18 cellular contexts compared by ENCODE assay signal in genomic region chr4:85569730-85570299, GRCh38.
DNase-seq lines count a peak whose midpoint lies in the region; ATAC-seq and TF ChIP-seq lines count a peak whose summit lies in the region.
"Had no signal": no experiment of that assay in that cellular context is flagged by ENCODE, and none has a peak within 500 bp of the region (broad histone marks: within the 10 kb centered on the region; RNA-seq: fewer than 3 reads in every experiment).

No MANE protein-coding gene starts in this region.

- peak; percentile 49 for ATAC-seq in GM18870 (IDR thresholded peaks at IDR 0.05; ENCODE audit: unreplicated experiment)
- peak; percentile 65 for ATAC-seq in HG02571 (IDR thresholded peaks at IDR 0.05; ENCODE audit: unreplicated experiment)
- ATAC-seq: left colon had no signal

- no peaks in the 10 kb centered on the region for H3K79me1 ChIP-seq in trophoblast cell (ENCODE audit: low read length)

- no peaks in the 10 kb centered on the region for H3K27me3 ChIP-seq in trophoblast cell (ENCODE audit: insufficient read depth, low read length)
- H3K27me3 ChIP-seq: BLaER1 treated with 17β-estradiol and CSF1 and Interleukin-3, amounts not matched to agents 10 nM and 100 nM; Peyer's patch had no signal

- H2BK5ac ChIP-seq in trophoblast cell (ENCODE audit: low read depth, low read length, poor library complexity), result no peak overlapping the region

- H3K4me3 ChIP-seq in trophoblast cell (ENCODE audit: low read depth, low read length), result no peak overlapping the region
- H3K4me3 ChIP-seq: BLaER1 treated with 17β-estradiol and CSF1 and Interleukin-3, amounts not matched to agents 10 nM and 100 nM; Peyer's patch had no signal

- peaks cover 10% of the 10 kb centered on the region for H3K36me3 Mint-ChIP-seq in IgD-negative memory B cell
- no peaks in the 10 kb centered on the region for H3K36me3 Mint-ChIP-seq in type B pancreatic cell
- H3K36me3 Mint-ChIP-seq: activated naive CD8-positive, alpha-beta T cell treated with anti-CD3 and anti-CD28 coated beads for 36 hours had no signal

- TF ChIP-seq CTCF in type B pancreatic cell (conservative IDR thresholded peaks at IDR 0.05), result no peak

- no peak overlapping the region for H3K4me2 ChIP-seq in trophoblast cell (ENCODE audit: low read length)
- H3K4me2 ChIP-seq: BLaER1 treated with 17β-estradiol and CSF1 and Interleukin-3, amounts not matched to agents 10 nM and 100 nM had no signal

- H3K27ac Mint-ChIP-seq in IgD-negative memory B cell (peak overlapping the region in 2 of 3 donors; percentile 24 to 62), type B pancreatic cell (no peak overlapping the region)

- no peak for DNase-seq in trophoblast cell
- no peak for DNase-seq in type B pancreatic cell (ENCODE audit: extremely low spot score, unreplicated experiment)
- DNase-seq in NK-92 treated with Interleukin-12 subunit alpha and Interleukin-12 subunit beta, amount 100 ng/mL, for 24 hours (lab: John Stamatoyannopoulos, UW), result no peak
- no peak for DNase-seq in DMS114 treated with DMSO at 0.1 percent for 48 hours (lab: John Stamatoyannopoulos, UW; ENCODE audit: unreplicated experiment)
- no peak for DNase-seq in NCI-H774 (lab: John Stamatoyannopoulos, UW)
- DNase-seq: activated CD4-positive, alpha-beta T cell treated with anti-CD3 and anti-CD28 coated beads for 1 hour; activated naive CD8-positive, alpha-beta T cell treated with anti-CD3 and anti-CD28 coated beads for 36 hours; EL; GOT3; left colon; NCI-H1092 treated with DMSO at 0.1 percent for 48 hours; NCI-H345; Peyer's patch; stimulated activated CD4-positive, alpha-beta T cell treated with anti-CD3 and anti-CD28 coated beads, Interleukin-1b, Interleukin-23, amount 100 ng/mL, for 48 hours had no signal

- H4K91ac ChIP-seq in trophoblast cell (ENCODE audit: low read depth, low read length), result no peak overlapping the region

- no peaks in the 10 kb centered on the region for H3K4me1 ChIP-seq in trophoblast cell (ENCODE audit: control insufficient read depth in 1 of 2, insufficient read depth in 2 of 2, low read length in 2 of 2)
- H3K4me1 ChIP-seq: Peyer's patch had no signal

- no peak overlapping the region for H4K12ac ChIP-seq in trophoblast cell (ENCODE audit: low read depth, low read length)

- H3K27me3 Mint-ChIP-seq in IgD-negative memory B cell, result no peaks in the 10 kb centered on the region
- H3K27me3 Mint-ChIP-seq in type B pancreatic cell, result no peaks in the 10 kb centered on the region
- H3K27me3 Mint-ChIP-seq: activated naive CD8-positive, alpha-beta T cell treated with anti-CD3 and anti-CD28 coated beads for 36 hours had no signal

- H3K79me2 ChIP-seq in trophoblast cell (ENCODE audit: control insufficient read depth, insufficient read depth, low read length, poor library complexity), result no peaks in the 10 kb centered on the region

- peak overlapping the region; percentile 77 for H3K23ac ChIP-seq in trophoblast cell (ENCODE audit: low read length)

- no peaks in the 10 kb centered on the region for H3K9me3 Mint-ChIP-seq in IgD-negative memory B cell
- H3K9me3 Mint-ChIP-seq in type B pancreatic cell, result no peaks in the 10 kb centered on the region
- H3K9me3 Mint-ChIP-seq: activated naive CD8-positive, alpha-beta T cell treated with anti-CD3 and anti-CD28 coated beads for 36 hours had no signal

- no peak overlapping the region for H3K27ac ChIP-seq in trophoblast cell (ENCODE audit: low read depth, low read length)
- H3K27ac ChIP-seq: BLaER1 treated with 17β-estradiol and CSF1 and Interleukin-3, amounts not matched to agents 10 nM and 100 nM; Peyer's patch had no signal

- H3K9me3 ChIP-seq in trophoblast cell (ENCODE audit: insufficient read depth, low read depth, low read length), result no peaks in the 10 kb centered on the region
- H3K9me3 ChIP-seq: BLaER1 treated with 17β-estradiol and CSF1 and Interleukin-3, amounts not matched to agents 10 nM and 100 nM; Peyer's patch had no signal

- H2AFZ ChIP-seq in trophoblast cell (ENCODE audit: insufficient read depth, low read length, poor library complexity), result no peak overlapping the region

- no peak overlapping the region for H2BK12ac ChIP-seq in trophoblast cell (ENCODE audit: low read length)

- WGBS in trophoblast cell (ENCODE audit: extremely low coverage, insufficient coverage, insufficient read length), result no CpG with 5 or more reads among the region's 2 CpGs

- no peak overlapping the region for H3K18ac ChIP-seq in trophoblast cell (ENCODE audit: low read length)

- H3K4me3 Mint-ChIP-seq in IgD-negative memory B cell (peak overlapping the region in 1 of 4 donors; percentile 19), type B pancreatic cell (no peak overlapping the region)
- H3K4me3 Mint-ChIP-seq: activated naive CD8-positive, alpha-beta T cell treated with anti-CD3 and anti-CD28 coated beads for 36 hours had no signal

- H2BK120ac ChIP-seq in trophoblast cell (ENCODE audit: insufficient read depth, low read length, poor library complexity), result no peak overlapping the region

- H3K4me1 Mint-ChIP-seq in IgD-negative memory B cell (peaks cover 18 to 37% (median 37%) of the 10 kb centered on the region in 3 donors), type B pancreatic cell (ENCODE audit: unreplicated experiment) (no peaks in the 10 kb centered on the region)
- H3K4me1 Mint-ChIP-seq: activated naive CD8-positive, alpha-beta T cell treated with anti-CD3 and anti-CD28 coated beads for 36 hours had no signal

- H4K8ac ChIP-seq in trophoblast cell (ENCODE audit: low read depth, low read length), result no peak overlapping the region

- no peak overlapping the region for H3K9ac ChIP-seq in trophoblast cell (ENCODE audit: low read length)
- H3K9ac ChIP-seq: BLaER1 treated with 17β-estradiol and CSF1 and Interleukin-3, amounts not matched to agents 10 nM and 100 nM had no signal

- H2AK5ac ChIP-seq in trophoblast cell (ENCODE audit: low read length), result no peak overlapping the region

- peaks cover 0 to 3% of the 10 kb centered on the region in 2 experiments for H3K36me3 ChIP-seq in trophoblast cell (ENCODE audit: control insufficient read depth in 1 of 2, insufficient read depth in 2 of 2, low read length in 2 of 2)
- H3K36me3 ChIP-seq: BLaER1 treated with 17β-estradiol and CSF1 and Interleukin-3, amounts not matched to agents 10 nM and 100 nM; Peyer's patch had no signal

- H3K4ac ChIP-seq in trophoblast cell (ENCODE audit: low read depth, low read length), result no peak overlapping the region

- no peak overlapping the region for H3K14ac ChIP-seq in trophoblast cell (ENCODE audit: low read length)
